Comparison of ENCODE assay signal across 8 cellular contexts in genomic region chr7:103344453-103345149, GRCh38. TPM values are rescaled to one million over a fixed set of nuclear protein-coding genes. Genes with fewer than 3 reads are reported as not detected.
DNase-seq lines count a peak whose midpoint lies in the region; ATAC-seq and TF ChIP-seq lines count a peak whose summit lies in the region.

TSS of gene DNAJC2 (minus strand) at chr7:103344767. CDS start at chr7:103344622, 145 bp downstream.

- peak within 1 kb of the TSS; percentile 86 for H3K27ac ChIP-seq in osteoblast (ENCODE audit: low read depth, low read length)
- peak within 1 kb of the TSS; percentile 64 to 71 for H3K27ac ChIP-seq in testis

- peaks cover 44 to 47% of the 10 kb centered on the region in 2 donors for H3K36me3 Mint-ChIP-seq in activated naive CD4-positive, alpha-beta T cell treated with anti-CD3 and anti-CD28 coated beads, Interleukin-2, amount 50 U/mL, for 72 hours
- no peaks in the 10 kb centered on the region for H3K36me3 Mint-ChIP-seq in glutamatergic neuron (ENCODE audit: unreplicated experiment)

- peaks cover 23% of the 10 kb centered on the region for H3K36me3 ChIP-seq in osteoblast (ENCODE audit: insufficient read depth, low read length)
- no peaks in the 10 kb centered on the region for H3K36me3 ChIP-seq in testis (ENCODE audit: low read depth, missing control alignments)

- peak within 1 kb of the TSS; percentile 97 to 100 for H3K27ac Mint-ChIP-seq in activated naive CD4-positive, alpha-beta T cell treated with anti-CD3 and anti-CD28 coated beads, Interleukin-2, amount 50 U/mL, for 72 hours
- peak within 1 kb of the TSS; percentile 75 for H3K27ac Mint-ChIP-seq in glutamatergic neuron (ENCODE audit: unreplicated experiment)

- peak within 1 kb of the TSS; percentile 93 for H2AFZ ChIP-seq in osteoblast (ENCODE audit: low read length)

- CTCF ChIA-PET in GM10248 (lab: Yijun Ruan, JAX): interaction anchor here (0.6 to 1.7 kb wide), 2 partner anchors 11 to 34 kb away, joined by 3 read pairs; no protein-coding TSS in a partner anchor

- H3K4me3 ChIP-seq in osteoblast (ENCODE audit: insufficient read depth, low read length): peak within 1 kb of the TSS; percentile 92
- peak within 1 kb of the TSS; percentile 83 to 86 for H3K4me3 ChIP-seq in testis

- H3K27me3 ChIP-seq in osteoblast (ENCODE audit: insufficient read depth, low read length) (no peaks in the 10 kb centered on the region), testis (no peaks in the 10 kb centered on the region)

- peaks cover 6% of the 10 kb centered on the region for H3K4me1 Mint-ChIP-seq in glutamatergic neuron (ENCODE audit: low read depth, unreplicated experiment)

- POLR2A ChIA-PET in GM10248 (lab: Yijun Ruan, JAX): no interaction called here

- peaks cover 27% of the 10 kb centered on the region for H3K4me1 ChIP-seq in osteoblast (ENCODE audit: insufficient read depth, low read length)
- peaks cover 23% of the 10 kb centered on the region for H3K4me1 ChIP-seq in testis

- peaks cover 18% of the 10 kb centered on the region for H4K20me1 ChIP-seq in osteoblast (ENCODE audit: insufficient read depth, low read length)

- no peaks in the 10 kb centered on the region for H3K9me3 Mint-ChIP-seq in activated naive CD4-positive, alpha-beta T cell treated with anti-CD3 and anti-CD28 coated beads, Interleukin-2, amount 50 U/mL, for 72 hours
- no peaks in the 10 kb centered on the region for H3K9me3 Mint-ChIP-seq in glutamatergic neuron (ENCODE audit: unreplicated experiment)

- WGBS in testis, 2 donors: 7 to 12% methylated on average over 24 to 43 of the region's 43 CpGs

- H3K27me3 Mint-ChIP-seq in glutamatergic neuron (ENCODE audit: unreplicated experiment): no peaks in the 10 kb centered on the region

- peak; percentile 83 for ATAC-seq in HG02610 (IDR thresholded peaks at IDR 0.05; ENCODE audit: unreplicated experiment)
- peak; percentile 88 to 91 for ATAC-seq in activated naive CD4-positive, alpha-beta T cell treated with anti-CD3 and anti-CD28 coated beads, Interleukin-2, amount 50 U/mL, for 72 hours

- H3K4me3 Mint-ChIP-seq in glutamatergic neuron (ENCODE audit: unreplicated experiment): peak within 1 kb of the TSS; percentile 98

- intact Hi-C loops in testis (cut with DNase I; ENCODE audit: low total_unique reads): no loop called here

- H3K4me2 ChIP-seq in osteoblast (ENCODE audit: insufficient read depth, low read length): peak within 1 kb of the TSS; percentile 87

- DNase-seq in GM10248 (ENCODE audit: extremely low spot score) (peak; percentile 89), NCI-H1092 (lab: John Stamatoyannopoulos, UW) (peak; percentile 94), SKM-1 (lab: John Stamatoyannopoulos, UW; ENCODE audit: unreplicated experiment) (peak; percentile 91), glutamatergic neuron (peak; percentile 82), osteoblast (ENCODE audit: insufficient read length, low spot score, missing footprints) (peak; percentile 95), testis (peak; percentile 95)
- peak; percentile 77 to 84 for DNase-seq in activated naive CD4-positive, alpha-beta T cell treated with anti-CD3 and anti-CD28 coated beads, Interleukin-2, amount 50 U/mL, for 72 hours (ENCODE audit: low spot score in 2 of 2)

- H3K79me2 ChIP-seq in osteoblast (ENCODE audit: insufficient read depth, low read length): peaks cover 81% of the 10 kb centered on the region

- TF ChIP-seq CTCF in GM10248 (IDR thresholded peaks at IDR 0.05; ENCODE audit: control extremely low read depth, extremely low read depth, low read depth, missing control alignments) (no peak), glutamatergic neuron (IDR thresholded peaks at IDR 0.05; ENCODE audit: partially characterized antibody, unreplicated experiment) (no peak), osteoblast (IDR thresholded peaks at IDR 0.05; ENCODE audit: extremely low read depth, low read depth, low read length) (no peak), testis (IDR thresholded peaks at IDR 0.05) (no peak)

- TF ChIP-seq POLR2A in testis (IDR thresholded peaks at IDR 0.05): no peak

- no peaks in the 10 kb centered on the region for H3K9me3 ChIP-seq in osteoblast (ENCODE audit: low read depth, low read length)
- no peaks in the 10 kb centered on the region for H3K9me3 ChIP-seq in testis

RNA-seq across cellular contexts. Expression of gene DNAJC2, which starts in this region (rescaled TPM):
- total RNA-seq in activated naive CD4-positive, alpha-beta T cell treated with anti-CD3 and anti-CD28 coated beads, Interleukin-2, amount 50 U/mL, for 72 hours: 10 to 100 TPM; 37.6 to 39.4 TPM
- 19.2 TPM for total RNA-seq in glutamatergic neuron (ENCODE audit: unreplicated experiment)
- 15.9 and 19.2 TPM in 2 replicates for total RNA-seq in osteoblast
- total RNA-seq in testis: 10 to 100 TPM; 27.6 to 39.7 TPM
- 21.2 TPM for polyA plus RNA-seq in testis (ENCODE audit: insufficient read depth, low read depth, low replicate concordance)

Comparison
In these comparisons a context has a peak if more than half of its experiments do, and no peak if none do; other contexts are left out.
1. Peak in every context shown above with its lines: DNase-seq, ATAC-seq, H3K4me3 ChIP-seq and H3K27ac ChIP-seq.